In the genomic region with DNA sequence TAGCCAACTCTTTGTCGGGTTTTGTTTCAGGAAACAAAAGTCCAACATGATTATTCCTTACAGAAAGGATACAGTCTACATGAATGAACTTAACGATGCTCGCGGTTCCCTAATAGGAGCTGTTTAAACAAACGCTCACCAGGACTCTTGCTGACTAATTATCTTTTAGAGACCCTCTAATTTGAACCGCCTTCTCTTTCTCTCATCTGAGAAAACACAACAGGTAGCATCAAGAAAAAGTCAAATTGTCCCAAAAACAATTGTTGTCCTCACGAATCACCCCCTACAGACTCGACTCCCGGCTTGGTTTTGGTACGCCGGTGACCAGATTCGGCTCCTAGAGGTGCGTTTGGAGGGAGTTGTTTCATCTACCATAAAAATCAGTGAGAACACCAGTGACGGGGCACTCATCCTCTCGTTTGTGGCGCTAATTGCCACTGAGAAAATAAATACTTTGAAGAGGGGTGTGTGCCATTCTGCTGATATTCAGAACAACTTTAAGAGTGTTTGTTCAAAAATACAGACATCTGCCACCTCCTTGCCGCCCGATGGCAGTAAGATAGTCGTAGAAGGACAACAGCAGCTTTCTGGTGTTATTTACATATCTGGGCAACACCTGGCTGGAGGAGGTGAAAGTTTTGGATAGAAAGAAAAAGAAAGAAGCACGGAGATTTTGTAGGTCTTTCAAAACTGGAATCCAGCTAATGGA, we compare ENCODE assay signal across 10 cellular contexts. TPM values are rescaled to one million over a fixed set of nuclear protein-coding genes. Genes with fewer than 3 reads are reported as not detected.
DNase-seq lines count a peak whose midpoint lies in the region; ATAC-seq, FAIRE-seq and TF ChIP-seq lines count a peak whose summit lies in the region.
"Had no signal": no experiment of that assay in that cellular context is flagged by ENCODE, and none has a peak within 500 bp of the region (broad histone marks: within the 10 kb centered on the region; RNA-seq: fewer than 3 reads in every experiment).

No MANE protein-coding gene starts in this region.

- 0 out of 2 replicates have a peak overlapping the region, but pooled peaks have one; percentile 10 for H3K9ac ChIP-seq in ES-I3 (ENCODE audit: low read depth, low read length)

- ATAC-seq in activated B cell treated with CpG ODN at 0.5 μM for 24 hours (ENCODE audit: low read depth) (no peak), GM18511 (IDR thresholded peaks at IDR 0.05; ENCODE audit: unreplicated experiment) (no peak), GM19467 (IDR thresholded peaks at IDR 0.05; ENCODE audit: unreplicated experiment) (no peak)

- peaks cover 20% of the 10 kb centered on the region for H3K4me1 Mint-ChIP-seq in activated B cell treated with CpG ODN at 0.5 μM for 24 hours

- no peak for TF ChIP-seq CTCF in AG04449 (IDR thresholded peaks at IDR 0.05; ENCODE audit: insufficient read depth, low read length, missing control alignments)
- TF ChIP-seq CTCF in activated B cell treated with CpG ODN at 0.5 μM for 24 hours (IDR thresholded peaks at IDR 0.05): no peak

- peaks cover 9% of the 10 kb centered on the region for H3K9me3 Mint-ChIP-seq in activated B cell treated with CpG ODN at 0.5 μM for 24 hours

- CTCF ChIA-PET in AG04449 (lab: Yijun Ruan, JAX) (interaction anchor here (0.6 to 5.1 kb wide), 11 partner anchors 9 to 365 kb away, joined by 3 to 26 read pairs (median 4); no protein-coding TSS in a partner anchor), activated B cell treated with CpG ODN at 0.5 μM for 24 hours (lab: Charles Lee) (interaction anchor here (0.5 kb wide), 1 partner anchor 12 kb away, joined by 3 read pairs; no protein-coding TSS in a partner anchor)

- intact Hi-C loops in activated B cell treated with CpG ODN at 0.5 μM for 24 hours (cut with micrococcal nuclease): loop anchor here (2.0 to 5.0 kb wide), 3 partner anchors 19 to 1634 kb away; a partner anchor contains a TSS

- H3K4me3 ChIP-seq in AG04449 (ENCODE audit: low read depth, low read length): peak overlapping the region; percentile 83

- POLR2A ChIA-PET in AG04449 (lab: Yijun Ruan, JAX): interaction anchor here (0.6 to 1.6 kb wide), 4 partner anchors 8 to 351 kb away, joined by 3 to 7 read pairs (median 4); no protein-coding TSS in a partner anchor
- POLR2A ChIA-PET in activated B cell treated with CpG ODN at 0.5 μM for 24 hours (lab: Charles Lee): no interaction called here

- no peak for DNase-seq in AG04449 (ENCODE audit: low read depth, low spot score)
- DNase-seq in activated B cell treated with CpG ODN at 0.5 μM for 24 hours: no peak
- DNase-seq in kidney glomerular epithelial cell (lab: John Stamatoyannopoulos, UW): peak; percentile 10
- DNase-seq in HCEC 1CT: no peak
- DNase-seq in urothelium cell line (ENCODE audit: low spot score): no peak

- peaks cover 24% of the 10 kb centered on the region for H3K4me1 ChIP-seq in ES-I3 (ENCODE audit: insufficient read depth, low read length)

- H3K36me3 ChIP-seq in ES-I3 (ENCODE audit: insufficient read depth, low read length): no peaks in the 10 kb centered on the region
- H3K36me3 ChIP-seq: gastrocnemius medialis had no signal

- H3K4me3 Mint-ChIP-seq in activated B cell treated with CpG ODN at 0.5 μM for 24 hours: no peak overlapping the region

- peak overlapping the region; percentile 10 for H3K27ac Mint-ChIP-seq in activated B cell treated with CpG ODN at 0.5 μM for 24 hours

- FAIRE-seq in urothelium cell line (lab: Jason Lieb, UNC): no peak

- H3K27me3 Mint-ChIP-seq in activated B cell treated with CpG ODN at 0.5 μM for 24 hours: peaks cover 74% of the 10 kb centered on the region

- no peaks in the 10 kb centered on the region for H3K36me3 Mint-ChIP-seq in activated B cell treated with CpG ODN at 0.5 μM for 24 hours (ENCODE audit: low read depth)

- H3K9me3 ChIP-seq in ES-I3 (ENCODE audit: control insufficient read depth, insufficient read depth, low read length): no peaks in the 10 kb centered on the region
- H3K9me3 ChIP-seq: gastrocnemius medialis had no signal

RNA-seq across cellular contexts. Expression of a gene that starts 1.1 kb away (rescaled TPM):
- total RNA-seq in activated B cell treated with CpG ODN at 0.5 μM for 24 hours: not detected in 2 replicates
- total RNA-seq: smooth muscle cell had no signal
